Comparison of ENCODE assay signal across 8 cellular contexts in the genomic region with DNA sequence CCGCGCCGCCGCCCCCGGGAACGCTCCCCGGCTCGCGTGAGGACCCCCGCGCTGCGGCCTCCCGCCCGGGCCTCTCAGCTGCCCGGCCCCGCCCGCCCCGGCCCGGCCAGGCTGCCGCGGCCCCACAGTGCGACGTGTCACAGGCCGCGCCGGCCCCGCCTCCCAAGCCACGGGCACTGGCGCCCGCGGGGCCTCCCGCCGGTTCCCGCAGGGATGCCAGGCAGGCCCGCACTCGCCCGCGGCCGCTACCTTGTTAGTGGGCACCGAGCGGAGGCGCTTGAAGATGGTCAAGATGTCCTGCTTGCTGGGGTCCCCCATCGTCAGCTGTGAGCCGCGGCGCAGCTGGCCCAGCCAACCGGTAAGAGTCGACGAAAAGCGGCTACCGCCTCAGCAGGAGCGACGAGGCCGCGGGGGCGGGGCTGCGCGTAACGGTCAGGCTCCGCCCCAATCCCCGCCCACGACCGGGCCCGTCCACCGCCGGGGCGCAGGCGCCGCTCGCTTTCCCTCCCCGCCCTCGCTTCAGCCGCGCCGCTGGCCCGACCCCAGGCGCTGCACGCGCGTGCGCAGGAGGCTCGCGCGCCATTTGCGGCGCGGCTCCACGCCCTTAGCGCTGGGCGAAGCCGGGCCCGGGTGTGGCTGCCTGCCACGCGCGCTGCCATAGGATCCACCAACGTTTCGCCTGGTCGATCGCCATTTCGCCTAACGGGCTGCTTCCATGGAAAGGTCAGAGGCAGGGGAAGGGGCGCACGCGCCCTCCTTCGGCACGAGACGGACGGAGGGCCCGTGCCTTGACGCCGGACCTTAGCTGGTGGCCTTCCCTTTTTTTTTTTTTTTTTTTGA. TPM values are rescaled to one million over a fixed set of nuclear protein-coding genes. Genes with fewer than 3 reads are reported as not detected.
DNase-seq lines count a peak whose midpoint lies in the region; ATAC-seq and TF ChIP-seq lines count a peak whose summit lies in the region.

A gene with protein sequence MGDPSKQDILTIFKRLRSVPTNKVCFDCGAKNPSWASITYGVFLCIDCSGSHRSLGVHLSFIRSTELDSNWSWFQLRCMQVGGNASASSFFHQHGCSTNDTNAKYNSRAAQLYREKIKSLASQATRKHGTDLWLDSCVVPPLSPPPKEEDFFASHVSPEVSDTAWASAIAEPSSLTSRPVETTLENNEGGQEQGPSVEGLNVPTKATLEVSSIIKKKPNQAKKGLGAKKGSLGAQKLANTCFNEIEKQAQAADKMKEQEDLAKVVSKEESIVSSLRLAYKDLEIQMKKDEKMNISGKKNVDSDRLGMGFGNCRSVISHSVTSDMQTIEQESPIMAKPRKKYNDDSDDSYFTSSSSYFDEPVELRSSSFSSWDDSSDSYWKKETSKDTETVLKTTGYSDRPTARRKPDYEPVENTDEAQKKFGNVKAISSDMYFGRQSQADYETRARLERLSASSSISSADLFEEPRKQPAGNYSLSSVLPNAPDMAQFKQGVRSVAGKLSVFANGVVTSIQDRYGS (minus strand): TSS at position 409 of the 840 bp plus-strand sequence. CDS start 91 bp downstream, at position 318.

- no peaks in the 10 kb centered on the region for H3K27me3 Mint-ChIP-seq in CD4-positive, alpha-beta memory T cell

- H3K27ac ChIP-seq in CD4-positive, alpha-beta memory T cell (ENCODE audit: low read depth, low read length), result peak within 1 kb of the TSS; percentile 71
- H3K27ac ChIP-seq in lung (ENCODE audit: low read depth in 1 of 2, low read length in 1 of 2), result peak within 1 kb of the TSS; percentile 99

- WGBS in lung, 2 donors, result 6 to 11% methylated on average over 64 to 111 of the region's 111 CpGs

- H3K9me3 ChIP-seq in CD4-positive, alpha-beta memory T cell (ENCODE audit: control insufficient read depth in 1 of 2, low read length in 2 of 2), result no peaks in the 10 kb centered on the region
- no peaks in the 10 kb centered on the region for H3K9me3 ChIP-seq in lung (ENCODE audit: control insufficient read depth in 2 of 2, insufficient read depth in 1 of 2, low read length in 1 of 2)

- peaks cover 18% of the 10 kb centered on the region for H3K4me1 ChIP-seq in CD4-positive, alpha-beta memory T cell (ENCODE audit: insufficient read depth, low read length)
- peaks cover 4% of the 10 kb centered on the region in 2 donors for H3K4me1 ChIP-seq in lung (ENCODE audit: control insufficient read depth in 2 of 2, insufficient read depth in 2 of 2, low read length in 2 of 2)

- POLR2A ChIA-PET in CD4-positive, alpha-beta memory T cell (lab: Charles Lee; ENCODE audit: partially characterized antibody), result interaction anchor here (1.0 to 2.2 kb wide), 8 partner anchors 10 to 330 kb away, joined by 3 to 20 read pairs (median 4); a partner anchor contains a TSS

- CTCF ChIA-PET in CD4-positive, alpha-beta memory T cell (lab: Charles Lee; ENCODE audit: partially characterized antibody), result interaction anchor here (1.6 to 4.1 kb wide), 2 partner anchors 10 to 177 kb away, joined by 6 to 35 read pairs; no protein-coding TSS in a partner anchor

- peak within 1 kb of the TSS; percentile 82 to 91 (median 88) for H3K4me3 Mint-ChIP-seq in CD4-positive, alpha-beta memory T cell

- peak; percentile 90 to 99 (median 96) for DNase-seq in CD4-positive, alpha-beta memory T cell
- DNase-seq in HS-27A (ENCODE audit: low read depth), result peak; percentile 68
- DNase-seq in NK-92 treated with Interleukin-12 subunit alpha and Interleukin-12 subunit beta, amount 100 ng/mL, for 24 hours (lab: John Stamatoyannopoulos, UW), result peak; percentile 80
- peak; percentile 98 for DNase-seq in activated CD8-positive, alpha-beta memory T cell treated with anti-CD3 and anti-CD28 coated beads for 24 hours
- peak; percentile 88 for DNase-seq in effector CD4-positive, alpha-beta T cell
- peak; percentile 93 for DNase-seq in lung (ENCODE audit: low spot score)
- DNase-seq in stimulated activated CD4-positive, alpha-beta T cell treated with anti-CD3 and anti-CD28 coated beads, TNF-alpha, amount 100 ng/mL, for 24 hours (ENCODE audit: low read depth in 3 of 3), result peak; percentile 86 to 90 (median 90)

- peak within 1 kb of the TSS; percentile 81 to 91 for H3K4me3 ChIP-seq in CD4-positive, alpha-beta memory T cell (ENCODE audit: low read length in 2 of 2)
- H3K4me3 ChIP-seq in lung, result peak within 1 kb of the TSS; percentile 85

- TF ChIP-seq CTCF in lung (IDR thresholded peaks at IDR 0.05; ENCODE audit: control extremely low read depth, extremely low read depth), result no peak

- H3K27ac Mint-ChIP-seq in CD4-positive, alpha-beta memory T cell, result peak within 1 kb of the TSS; percentile 88 to 95 (median 91)

- ATAC-seq in GM19463 (IDR thresholded peaks at IDR 0.05; ENCODE audit: unreplicated experiment) (peak; percentile 76), lung (ENCODE audit: insufficient read depth, low FRiP score) (peak; percentile 98)

- no peaks in the 10 kb centered on the region for H3K27me3 ChIP-seq in CD4-positive, alpha-beta memory T cell (ENCODE audit: insufficient read depth, low read length)
- H3K27me3 ChIP-seq in lung (ENCODE audit: control insufficient read depth, insufficient read depth), result no peaks in the 10 kb centered on the region

- intact Hi-C loops in CD4-positive, alpha-beta memory T cell (cut with micrococcal nuclease), result loop anchor here (1.0 to 5.0 kb wide), 4 partner anchors 158 to 330 kb away; a partner anchor contains a TSS

- peaks cover 9 to 27% (median 16%) of the 10 kb centered on the region in 4 donors for H3K4me1 Mint-ChIP-seq in CD4-positive, alpha-beta memory T cell

- H3K36me3 ChIP-seq in CD4-positive, alpha-beta memory T cell (ENCODE audit: insufficient read depth, low read length), result no peaks in the 10 kb centered on the region
- H3K36me3 ChIP-seq in lung (ENCODE audit: control insufficient read depth in 2 of 2, insufficient read depth in 2 of 2, low read length in 2 of 2), result no peaks in the 10 kb centered on the region

- no peaks in the 10 kb centered on the region for H3K9me3 Mint-ChIP-seq in CD4-positive, alpha-beta memory T cell

- peaks cover 0 to 3% of the 10 kb centered on the region in 2 donors for H3K36me3 Mint-ChIP-seq in CD4-positive, alpha-beta memory T cell

RNA-seq across cellular contexts. Expression of the gene that starts here (rescaled TPM):
- total RNA-seq in CD4-positive, alpha-beta memory T cell, result 10 to 100 TPM; 44.7 to 45.7 TPM
- 10 to 100 TPM; 38.4 to 49.0 TPM for polyA plus RNA-seq in CD4-positive, alpha-beta memory T cell
- 10 to 100 TPM; 42.0 to 42.9 TPM for total RNA-seq in lung
- polyA plus RNA-seq in lung, result 10 to 100 TPM; 25.8 to 42.7 TPM

Comparison
In these comparisons a context has a peak if more than half of its experiments do, and no peak if none do; other contexts are left out.
1. Peak in every context shown above with its lines: DNase-seq, ATAC-seq, H3K4me3 ChIP-seq and H3K27ac ChIP-seq.